In genomic region chr17:11853321-11854151, GRCh38 we compare ENCODE assay signal across 19 cellular contexts.
A peak's percentile ranks its signal among the peaks of the same experiment; 100 is the strongest.
DNase-seq lines count a peak whose midpoint lies in the region; ATAC-seq and TF ChIP-seq lines count a peak whose summit lies in the region.
"Had no signal": no experiment of that assay in that cellular context is flagged by ENCODE, and none has a peak within 500 bp of the region (broad histone marks: within the 10 kb centered on the region; RNA-seq: fewer than 3 reads in every experiment).

No MANE protein-coding gene starts in this region.

- H3K4me3 Mint-ChIP-seq in neural crest cell: peak overlapping the region; percentile 55
- H3K4me3 Mint-ChIP-seq in activated T-helper 17 cell treated with anti-CD3 and anti-CD28 coated beads, Interleukin-2, amount 50 U/mL, for 72 hours: no peak overlapping the region
- no peak overlapping the region for H3K4me3 Mint-ChIP-seq in CD4-positive, alpha-beta memory T cell
- no peak overlapping the region for H3K4me3 Mint-ChIP-seq in stimulated activated effector memory CD8-positive, alpha-beta T cell treated with anti-CD3 and anti-CD28 coated beads, Interleukin-12 subunit alpha, Interleukin-12 subunit beta, amount 100 ng/mL, for 72 hours
- H3K4me3 Mint-ChIP-seq: activated CD4-positive, alpha-beta memory T cell treated with anti-CD3 and anti-CD28 coated beads, Interleukin-2, amount 10 ng/mL, durations not matched to agents 7 days and 5 days; activated naive CD4-positive, alpha-beta T cell treated with anti-CD3 and anti-CD28 coated beads, Interleukin-2, amount 10 ng/mL, durations not matched to agents 7 days and 5 days had no signal

- H3K9me3 Mint-ChIP-seq in neural crest cell: peaks cover 2% of the 10 kb centered on the region
- peaks cover 7% of the 10 kb centered on the region for H3K9me3 Mint-ChIP-seq in activated T-helper 17 cell treated with anti-CD3 and anti-CD28 coated beads, Interleukin-2, amount 50 U/mL, for 72 hours
- H3K9me3 Mint-ChIP-seq in CD4-positive, alpha-beta memory T cell: peaks cover 0 to 15% (median 5%) of the 10 kb centered on the region in 8 donors
- peaks cover 10% of the 10 kb centered on the region for H3K9me3 Mint-ChIP-seq in stimulated activated effector memory CD8-positive, alpha-beta T cell treated with anti-CD3 and anti-CD28 coated beads, Interleukin-12 subunit alpha, Interleukin-12 subunit beta, amount 100 ng/mL, for 72 hours

- H3K4me1 ChIP-seq in CD4-positive, alpha-beta memory T cell (ENCODE audit: insufficient read depth, low read length): no peaks in the 10 kb centered on the region
- H3K4me1 ChIP-seq: Peyer's patch, sigmoid colon, upper lobe of left lung had no signal

- DNase-seq in A172 (ENCODE audit: low spot score) (peak; percentile 13), head of caudate nucleus (peak in 38 of 42 donors; percentile 4 to 84 (median 36)), neural crest cell (ENCODE audit: low read depth, low spot score) (peak; percentile 18), AG08396 (ENCODE audit: low spot score) (no peak)
- DNase-seq in CD4-positive, alpha-beta memory T cell: no peak
- DNase-seq in stimulated activated effector memory CD8-positive, alpha-beta T cell treated with anti-CD3 and anti-CD28 coated beads, Interleukin-12 subunit alpha, Interleukin-12 subunit beta, amount 100 ng/mL, for 72 hours (ENCODE audit: low spot score in 2 of 2): no peak
- DNase-seq: ACHN; activated CD4-positive, alpha-beta memory T cell treated with anti-CD3 and anti-CD28 coated beads, Interleukin-2, amount 10 ng/mL, durations not matched to agents 7 days and 5 days; activated naive CD4-positive, alpha-beta T cell treated with anti-CD3 and anti-CD28 coated beads, Interleukin-2, amount 10 ng/mL, durations not matched to agents 7 days and 5 days; dermis blood vessel endothelial cell; DMS 273 treated with DMSO at 0.1 percent for 48 hours; MM.1S; NCI-H510A; Peyer's patch; sigmoid colon; T-helper 9 cell had no signal

- H3K36me3 ChIP-seq in CD4-positive, alpha-beta memory T cell (ENCODE audit: insufficient read depth, low read length): no peaks in the 10 kb centered on the region
- H3K36me3 ChIP-seq: Peyer's patch, sigmoid colon, upper lobe of left lung had no signal

- H3K4me1 Mint-ChIP-seq in neural crest cell: peaks cover 31% of the 10 kb centered on the region
- H3K4me1 Mint-ChIP-seq in activated T-helper 17 cell treated with anti-CD3 and anti-CD28 coated beads, Interleukin-2, amount 50 U/mL, for 72 hours: no peaks in the 10 kb centered on the region
- no peaks in the 10 kb centered on the region for H3K4me1 Mint-ChIP-seq in CD4-positive, alpha-beta memory T cell
- no peaks in the 10 kb centered on the region for H3K4me1 Mint-ChIP-seq in stimulated activated effector memory CD8-positive, alpha-beta T cell treated with anti-CD3 and anti-CD28 coated beads, Interleukin-12 subunit alpha, Interleukin-12 subunit beta, amount 100 ng/mL, for 72 hours
- H3K4me1 Mint-ChIP-seq: activated CD4-positive, alpha-beta memory T cell treated with anti-CD3 and anti-CD28 coated beads, Interleukin-2, amount 10 ng/mL, durations not matched to agents 7 days and 5 days; activated naive CD4-positive, alpha-beta T cell treated with anti-CD3 and anti-CD28 coated beads, Interleukin-2, amount 10 ng/mL, durations not matched to agents 7 days and 5 days had no signal

- POLR2A ChIA-PET in CD4-positive, alpha-beta memory T cell (lab: Charles Lee; ENCODE audit: partially characterized antibody): no interaction called here

- no peak for TF ChIP-seq CTCF in neural crest cell (conservative IDR thresholded peaks at IDR 0.05)

- CTCF ChIA-PET in CD4-positive, alpha-beta memory T cell (lab: Charles Lee; ENCODE audit: partially characterized antibody): no interaction called here

- no peak for ATAC-seq in activated T-helper 17 cell treated with anti-CD3 and anti-CD28 coated beads, Interleukin-2, amount 50 U/mL, for 72 hours (replicated peaks)
- no peak for ATAC-seq in stimulated activated effector memory CD8-positive, alpha-beta T cell treated with anti-CD3 and anti-CD28 coated beads, Interleukin-12 subunit alpha, Interleukin-12 subunit beta, amount 100 ng/mL, for 72 hours

- intact Hi-C loops in head of caudate nucleus (cut with DNase I): no loop called here
- intact Hi-C loops in CD4-positive, alpha-beta memory T cell (cut with micrococcal nuclease): no loop called here

- no peaks in the 10 kb centered on the region for H3K27me3 ChIP-seq in CD4-positive, alpha-beta memory T cell (ENCODE audit: insufficient read depth, low read length)
- H3K27me3 ChIP-seq: Peyer's patch, sigmoid colon, upper lobe of left lung had no signal

- no peak overlapping the region for H3K4me3 ChIP-seq in CD4-positive, alpha-beta memory T cell (ENCODE audit: low read length in 2 of 2)
- H3K4me3 ChIP-seq: Peyer's patch, sigmoid colon, upper lobe of left lung had no signal

- H3K9me3 ChIP-seq in CD4-positive, alpha-beta memory T cell (ENCODE audit: control insufficient read depth in 1 of 2, low read length in 2 of 2): no peaks in the 10 kb centered on the region
- H3K9me3 ChIP-seq: Peyer's patch, sigmoid colon, upper lobe of left lung had no signal

- H3K36me3 Mint-ChIP-seq in neural crest cell (ENCODE audit: low read depth): peaks cover 9% of the 10 kb centered on the region
- no peaks in the 10 kb centered on the region for H3K36me3 Mint-ChIP-seq in activated T-helper 17 cell treated with anti-CD3 and anti-CD28 coated beads, Interleukin-2, amount 50 U/mL, for 72 hours (ENCODE audit: low read depth)
- H3K36me3 Mint-ChIP-seq in CD4-positive, alpha-beta memory T cell: no peaks in the 10 kb centered on the region
- no peaks in the 10 kb centered on the region for H3K36me3 Mint-ChIP-seq in stimulated activated effector memory CD8-positive, alpha-beta T cell treated with anti-CD3 and anti-CD28 coated beads, Interleukin-12 subunit alpha, Interleukin-12 subunit beta, amount 100 ng/mL, for 72 hours
- H3K36me3 Mint-ChIP-seq: activated naive CD4-positive, alpha-beta T cell treated with anti-CD3 and anti-CD28 coated beads, Interleukin-2, amount 10 ng/mL, durations not matched to agents 7 days and 5 days had no signal

- peak overlapping the region; percentile 60 for H3K27ac ChIP-seq in angular gyrus (ENCODE audit: low read depth, low read length)
- H3K27ac ChIP-seq in CD4-positive, alpha-beta memory T cell (ENCODE audit: low read depth, low read length): no peak overlapping the region
- H3K27ac ChIP-seq: Peyer's patch, upper lobe of left lung had no signal

- H3K27ac Mint-ChIP-seq in neural crest cell (ENCODE audit: unreplicated experiment): peak overlapping the region; percentile 93
- H3K27ac Mint-ChIP-seq in activated T-helper 17 cell treated with anti-CD3 and anti-CD28 coated beads, Interleukin-2, amount 50 U/mL, for 72 hours: no peak overlapping the region
- H3K27ac Mint-ChIP-seq in CD4-positive, alpha-beta memory T cell: no peak overlapping the region
- no peak overlapping the region for H3K27ac Mint-ChIP-seq in stimulated activated effector memory CD8-positive, alpha-beta T cell treated with anti-CD3 and anti-CD28 coated beads, Interleukin-12 subunit alpha, Interleukin-12 subunit beta, amount 100 ng/mL, for 72 hours
- H3K27ac Mint-ChIP-seq: activated CD4-positive, alpha-beta memory T cell treated with anti-CD3 and anti-CD28 coated beads, Interleukin-2, amount 10 ng/mL, durations not matched to agents 7 days and 5 days; activated naive CD4-positive, alpha-beta T cell treated with anti-CD3 and anti-CD28 coated beads, Interleukin-2, amount 10 ng/mL, durations not matched to agents 7 days and 5 days had no signal

- H3K27me3 Mint-ChIP-seq in neural crest cell (ENCODE audit: low read depth): no peaks in the 10 kb centered on the region
- peaks cover 13% of the 10 kb centered on the region for H3K27me3 Mint-ChIP-seq in activated T-helper 17 cell treated with anti-CD3 and anti-CD28 coated beads, Interleukin-2, amount 50 U/mL, for 72 hours
- peaks cover 3 to 10% of the 10 kb centered on the region in 2 donors for H3K27me3 Mint-ChIP-seq in CD4-positive, alpha-beta memory T cell
- H3K27me3 Mint-ChIP-seq: activated CD4-positive, alpha-beta memory T cell treated with anti-CD3 and anti-CD28 coated beads, Interleukin-2, amount 10 ng/mL, durations not matched to agents 7 days and 5 days; activated naive CD4-positive, alpha-beta T cell treated with anti-CD3 and anti-CD28 coated beads, Interleukin-2, amount 10 ng/mL, durations not matched to agents 7 days and 5 days had no signal

Comparison
In these comparisons a context has a peak if more than half of its experiments do, and no peak if none do; other contexts are left out.
1. DNase-seq: peak in A172 (single experiment), head of caudate nucleus (38 of 42) and neural crest cell (single experiment); none in AG08396 (single experiment), CD4-positive, alpha-beta memory T cell (0 of 5) and stimulated activated effector memory CD8-positive, alpha-beta T cell treated with anti-CD3 and anti-CD28 coated beads, Interleukin-12 subunit alpha, Interleukin-12 subunit beta, amount 100 ng/mL, for 72 hours (0 of 2).